ENCODE assay signal across 11 cellular contexts in genomic region chr11:64885367-64886286, GRCh38. TPM values are rescaled to one million over a fixed set of nuclear protein-coding genes. Genes with fewer than 3 reads are reported as not detected.
A peak's percentile ranks its signal among the peaks of the same experiment; 100 is the strongest.
DNase-seq lines count a peak whose midpoint lies in the region; ATAC-seq and TF ChIP-seq lines count a peak whose summit lies in the region.
"Had no signal": no experiment of that assay in that cellular context is flagged by ENCODE, and none has a peak within 500 bp of the region (broad histone marks: within the 10 kb centered on the region; RNA-seq: fewer than 3 reads in every experiment).

No MANE protein-coding gene starts in this region.

- peak overlapping the region; percentile 79 for H2BK5ac ChIP-seq in IMR-90 (ENCODE audit: low read depth, low read length, poor library complexity, severe bottlenecking)

- peak overlapping the region; percentile 61; the same call in 1 of the 2 replicates for H3K23ac ChIP-seq in IMR-90 (ENCODE audit: low read depth, low read length)

- peak overlapping the region; percentile 42 for H3K4ac ChIP-seq in IMR-90 (ENCODE audit: low read depth, low read length)

- H4K8ac ChIP-seq in IMR-90 (ENCODE audit: low read depth in 2 of 2, low read length in 2 of 2) = peak overlapping the region in 1 of 2 experiments; percentile 71; a peak in 2 of 4 replicates

- peak overlapping the region; percentile 55; the same call in 1 of the 2 replicates for H3K27ac ChIP-seq in IMR-90 (ENCODE audit: insufficient read depth, low read length)
- H3K27ac ChIP-seq: KMS-11 had no signal

- peak overlapping the region; percentile 50 for H3K4me2 ChIP-seq in IMR-90 (ENCODE audit: low read depth, low read length)
- H3K4me2 ChIP-seq: KMS-11 had no signal

- peaks cover 3% of the 10 kb centered on the region; the same call in 1 of the 2 replicates for H4K20me1 ChIP-seq in IMR-90 (ENCODE audit: insufficient read depth, low read length)

- ATAC-seq in IMR-90 (ENCODE audit: low read depth) = peak; percentile 83
- ATAC-seq in WTC11 = no peak

- intact Hi-C loops in IMR-90 (cut with micrococcal nuclease) = no loop called here

- DNase-seq in ACHN = peak; percentile 48
- DNase-seq in IMR-90 = peak; percentile 94
- DNase-seq in WTC11 (ENCODE audit: low spot score) = no peak
- DNase-seq in hepatic stellate cell (ENCODE audit: low spot score) = peak; percentile 66
- DNase-seq in NCI-H2171 treated with DMSO at 0.1 percent for 48 hours (lab: John Stamatoyannopoulos, UW) = no peak
- DNase-seq in cerebellum (ENCODE audit: low spot score) = no peak
- no peak for DNase-seq in NCI-H2196 treated with DMSO at 0.1 percent for 48 hours (lab: John Stamatoyannopoulos, UW; ENCODE audit: unreplicated experiment)
- DNase-seq in stimulated activated CD8-positive, alpha-beta memory T cell treated with anti-CD3 and anti-CD28 coated beads, Interleukin-4, amount 100 ng/mL, for 48 hours = no peak
- DNase-seq: activated effector memory CD4-positive, alpha-beta T cell treated with Interleukin-2 at 50 U/mL for 16 hours had no signal

- peak overlapping the region; percentile 5; the same call in 1 of the 2 replicates for H2BK120ac ChIP-seq in IMR-90 (ENCODE audit: low read depth, low read length)

- H4K91ac ChIP-seq in IMR-90 (ENCODE audit: insufficient read depth, low read depth, low read length) = 0 out of 2 replicates have a peak overlapping the region, but pooled peaks have one; percentile 4

- no peak overlapping the region for H3K4me3 ChIP-seq in IMR-90 (ENCODE audit: insufficient read depth, low read depth, low read length)

- H3K4me1 Mint-ChIP-seq in WTC11 = peaks cover 14% of the 10 kb centered on the region

- CTCF ChIA-PET in IMR-90 (lab: Yijun Ruan, JAX) (interaction anchor here (0.6 kb wide), 1 partner anchor 1263 kb away, joined by 4 read pairs; no protein-coding TSS in a partner anchor), WTC11 (lab: Charles Lee) (interaction anchor here (0.6 to 22.9 kb wide), 4 partner anchors 9 to 426 kb away, joined by 3 to 372 read pairs (median 54); partner anchors contain the start of genes CDC42BPG and EHD1)

- peaks cover 0 to 3% of the 10 kb centered on the region in 2 experiments; a peak in 1 of 4 replicates for H3K79me1 ChIP-seq in IMR-90 (ENCODE audit: low read depth in 1 of 2, low read length in 2 of 2)

- no peaks in the 10 kb centered on the region for H3K9me3 Mint-ChIP-seq in WTC11

- POLR2A ChIA-PET in IMR-90 (lab: Charles Lee; ENCODE audit: unreplicated experiment) (no interaction called here), WTC11 (lab: Charles Lee) (no interaction called here)

- TF ChIP-seq RAD21 in IMR-90 (IDR thresholded peaks at IDR 0.05; ENCODE audit: low read length) = no peak

- H3K4me3 Mint-ChIP-seq in WTC11 = no peak overlapping the region

- H3K36me3 ChIP-seq in IMR-90 (ENCODE audit: control insufficient read depth, insufficient read depth, low read length) = no peaks in the 10 kb centered on the region

- H3K36me3 Mint-ChIP-seq in WTC11 = no peaks in the 10 kb centered on the region

- peak overlapping the region; percentile 41 for H2AK5ac ChIP-seq in IMR-90 (ENCODE audit: low read depth, low read length)

- peak overlapping the region; percentile 27; the same call in 1 of the 2 replicates for H2BK20ac ChIP-seq in IMR-90 (ENCODE audit: low read depth, low read length)

- no peak for TF ChIP-seq POLR2A in IMR-90 (IDR thresholded peaks at IDR 0.05; ENCODE audit: low read depth, low read length)

- H3K9me1 ChIP-seq in IMR-90 (ENCODE audit: insufficient read depth, low read length) = peaks cover 12% of the 10 kb centered on the region

- H3K9me3 ChIP-seq in IMR-90 (ENCODE audit: control insufficient read depth, insufficient read depth, low read length) = no peaks in the 10 kb centered on the region

- H3K27me3 ChIP-seq in IMR-90 (ENCODE audit: control insufficient read depth, insufficient read depth, low read length) = no peaks in the 10 kb centered on the region

- H3K9ac ChIP-seq in IMR-90 (ENCODE audit: low read depth, low read length) = no peak overlapping the region
- H3K9ac ChIP-seq: KMS-11 had no signal

- H3K27me3 Mint-ChIP-seq in WTC11 (ENCODE audit: low read depth) = no peaks in the 10 kb centered on the region

- peak overlapping the region; percentile 49; the same call in 1 of the 2 replicates for H3K18ac ChIP-seq in IMR-90 (ENCODE audit: low read depth, low read length)

- in situ Hi-C loops in ACHN (cut with HindIII; ENCODE audit: low pct_ligation_motif_present, low pct_unique_long_range_greater_than_20kb, low sequenced_read_pairs) = no loop called here
- in situ Hi-C loops in IMR-90 (cut with MboI; ENCODE audit: low sequenced_read_pairs) = no loop called here

- H3K14ac ChIP-seq in IMR-90 (replicated peaks; ENCODE audit: low read depth, low read length) = peak overlapping the region; percentile 34

- no peak for TF ChIP-seq CTCF in IMR-90 (conservative IDR thresholded peaks at IDR 0.05; ENCODE audit: low read depth, low read length)
- no peak for TF ChIP-seq CTCF in WTC11 (IDR thresholded peaks at IDR 0.05)

- H4K5ac ChIP-seq in IMR-90 (ENCODE audit: low read depth, low read length) = peak overlapping the region; percentile 48; the same call in 1 of the 2 replicates

- H2AK9ac ChIP-seq in IMR-90 (replicated peaks; ENCODE audit: low read depth, low read length, poor library complexity) = peak overlapping the region; percentile 6

- peak overlapping the region; percentile 16; the same call in 1 of the 2 replicates for H3K27ac Mint-ChIP-seq in WTC11

- H3K56ac ChIP-seq in IMR-90 (ENCODE audit: extremely low read depth, insufficient read depth, low read length) = no peak overlapping the region

- 75% methylated on average over 6 of the region's 15 CpGs; no CpG with 5 or more reads in 1 of the 2 experiments for WGBS in IMR-90 (ENCODE audit: extremely low coverage in 2 of 2, insufficient read length in 1 of 2), 2 experiments

- peaks cover 10% of the 10 kb centered on the region for H3K4me1 ChIP-seq in IMR-90 (ENCODE audit: control insufficient read depth, insufficient read depth, low read length)

- H2AFZ ChIP-seq in IMR-90 (replicated peaks; ENCODE audit: low read length, poor library complexity) = no peak overlapping the region

- no TSS peak for BruUV-seq in IMR-90 (replicated peaks; lab: Mats Ljungman, UMichigan)

- dilution Hi-C loops in IMR-90 (cut with HindIII; ENCODE audit: low sequenced_read_pairs, unreplicated experiment) = no loop called here

- H2BK15ac ChIP-seq in IMR-90 (ENCODE audit: low read depth, low read length) = peak overlapping the region; percentile 18; the same call in 2 of the 3 replicates

TF ChIP-seq in IMR-90, 13 proteins besides CTCF, POLR2A, EP300 and RAD21 (continues in another document):
- TF ChIP-seq ELK1 (IDR thresholded peaks at IDR 0.05; ENCODE audit: borderline replicate concordance, low read depth, low read length) (no peak), CEBPB (IDR thresholded peaks at IDR 0.05; ENCODE audit: low read depth, low read length) (peak; percentile 98)

TF ChIP-seq in WTC11, 78 proteins besides CTCF, POLR2A, EP300 and RAD21:
- TF ChIP-seq GABPB1 (CRISPR knock-in tag; IDR thresholded peaks at IDR 0.05) = peak; percentile 84
- TF ChIP-seq TP53 (CRISPR knock-in tag; IDR thresholded peaks at IDR 0.05) = no peak

RNA-seq across cellular contexts. Expression of gene EHD1, which starts 7.2 kb away (rescaled TPM):
- 107 and 125 TPM in 2 replicates for total RNA-seq in IMR-90 (2012; rRNA removed)
- 209 and 216 TPM in 2 replicates for polyA plus RNA-seq in IMR-90 (2012; rRNA removed)
- polyA plus RNA-seq in IMR-90 (2012; cell fraction: cytosol; rRNA removed) = 259 and 358 TPM in 2 replicates
- polyA plus RNA-seq in IMR-90 (2012; cell fraction: nucleus; rRNA removed; ENCODE audit: low replicate concordance) = 267 and 410 TPM in 2 replicates
- total RNA-seq in WTC11 (2021) = 29.9 to 38.1 TPM (median 35.2 TPM) in 3 replicates
- 34.0 TPM for total RNA-seq in cerebellum

RNA-seq across cellular contexts. Expression of gene ATG2A, which starts 31.4 kb away (rescaled TPM):
- 3.2 and 3.6 TPM in 2 replicates for total RNA-seq in IMR-90 (2012; rRNA removed)
- polyA plus RNA-seq in IMR-90 (2012; rRNA removed) = 10.5 and 12.7 TPM in 2 replicates
- polyA plus RNA-seq in IMR-90 (2012; cell fraction: cytosol; rRNA removed) = 6.8 and 14.5 TPM in 2 replicates
- polyA plus RNA-seq in IMR-90 (2012; cell fraction: nucleus; rRNA removed; ENCODE audit: low replicate concordance) = 27.8 and 85.6 TPM in 2 replicates
- 25.2 to 31.4 TPM (median 27.6 TPM) in 3 replicates for total RNA-seq in WTC11 (2021)
- total RNA-seq in cerebellum = 9.6 TPM

RNA-seq across cellular contexts. Expression of gene PPP2R5B, which starts 38.9 kb away (rescaled TPM):
- total RNA-seq in IMR-90 (2012; rRNA removed) (6.4 and 6.5 TPM in 2 replicates), WTC11 (2021) (8.7 to 10.2 TPM (median 9.1 TPM) in 3 replicates), cerebellum (18.2 TPM)
- polyA plus RNA-seq in IMR-90 (2012; rRNA removed) = 23.5 and 23.6 TPM in 2 replicates
- polyA plus RNA-seq in IMR-90 (2012; cell fraction: cytosol; rRNA removed) = 16.0 and 21.4 TPM in 2 replicates
- polyA plus RNA-seq in IMR-90 (2012; cell fraction: nucleus; rRNA removed; ENCODE audit: low replicate concordance) = 43.3 and 68.3 TPM in 2 replicates

RNA-seq across cellular contexts. Expression of gene CDC42BPG, which starts 41.2 kb away (rescaled TPM):
- under 0.01 TPM in 2 replicates for total RNA-seq in IMR-90 (2012; rRNA removed)
- 0.10 and 0.12 TPM in 2 replicates for polyA plus RNA-seq in IMR-90 (2012; rRNA removed)
- polyA plus RNA-seq in IMR-90 (2012; cell fraction: cytosol; rRNA removed) = 0.04 and 0.12 TPM in 2 replicates
- 0.50 and 0.59 TPM in 2 replicates for polyA plus RNA-seq in IMR-90 (2012; cell fraction: nucleus; rRNA removed; ENCODE audit: low replicate concordance)
- 14.9 to 21.6 TPM (median 17.3 TPM) in 3 replicates for total RNA-seq in WTC11 (2021)
- total RNA-seq in cerebellum = 1.4 TPM

RNA-seq across cellular contexts. Expression of gene GPHA2, which starts 50.1 kb away (rescaled TPM):
- total RNA-seq in IMR-90 (2012; rRNA removed) (not detected in 2 replicates), WTC11 (2021) (1.0 to 1.6 TPM (median 1.6 TPM) in 3 replicates), cerebellum (not detected)
- not detected in 2 replicates for polyA plus RNA-seq in IMR-90 (2012; rRNA removed)
- polyA plus RNA-seq in IMR-90 (2012; cell fraction: cytosol; rRNA removed) = 0.07 TPM in 1 of 2 replicates, not detected in the other
- not detected in 2 replicates for polyA plus RNA-seq in IMR-90 (2012; cell fraction: nucleus; rRNA removed; ENCODE audit: low replicate concordance)
- total RNA-seq: osteocyte had no signal

Comparison
In these comparisons a context has a peak if more than half of its experiments do, and no peak if none do; other contexts are left out.
1. DNase-seq: peak in ACHN (single experiment), IMR-90 (single experiment) and hepatic stellate cell (single experiment); none in WTC11 (single experiment), NCI-H2171 treated with DMSO at 0.1 percent for 48 hours (single experiment), cerebellum (single experiment), NCI-H2196 treated with DMSO at 0.1 percent for 48 hours (single experiment) and stimulated activated CD8-positive, alpha-beta memory T cell treated with anti-CD3 and anti-CD28 coated beads, Interleukin-4, amount 100 ng/mL, for 48 hours (single experiment).